ENCODE assay signal across 12 cellular contexts in the genomic region with DNA sequence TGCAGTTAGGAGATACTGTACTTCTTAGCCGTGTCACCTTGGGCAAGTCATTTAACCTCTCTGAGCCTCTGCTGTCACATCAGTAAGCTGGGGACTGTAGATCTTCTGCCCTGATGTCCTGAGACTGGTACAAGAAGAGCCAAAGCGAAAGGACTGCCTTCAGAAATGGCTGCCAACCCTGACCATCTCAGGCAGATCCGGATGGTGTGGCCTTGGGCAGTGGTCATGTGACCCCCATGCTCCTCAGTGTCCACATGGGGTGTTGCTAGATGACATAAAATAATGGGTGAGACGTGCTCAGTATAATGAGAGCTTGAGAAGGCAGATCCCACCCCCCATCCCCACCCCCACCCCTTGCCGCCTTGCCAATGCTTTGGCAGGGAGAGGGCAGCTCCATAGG.
A peak's percentile ranks its signal among the peaks of the same experiment; 100 is the strongest.
DNase-seq lines count a peak whose midpoint lies in the region; FAIRE-seq and TF ChIP-seq lines count a peak whose summit lies in the region.
"Had no signal": no experiment of that assay in that cellular context is flagged by ENCODE, and none has a peak within 500 bp of the region (broad histone marks: within the 10 kb centered on the region; RNA-seq: fewer than 3 reads in every experiment).

No MANE protein-coding gene starts in this region.

- CTCF ChIA-PET in CD8-positive, alpha-beta memory T cell (lab: Charles Lee): no interaction called here

- 0 out of 20 replicates have a peak overlapping the region, but pooled peaks of 1 of the 10 experiments have one; percentile 37 for H3K4me3 ChIP-seq in BLaER1 treated with 17β-estradiol and CSF1 and Interleukin-3, amounts not matched to agents 10 nM and 100 nM
- H3K4me3 ChIP-seq in bronchial epithelial cell (ENCODE audit: low read depth, low read length) (no peak overlapping the region), iPS-20b (ENCODE audit: low read length) (peak overlapping the region; percentile 51; the same call in 1 of the 2 replicates), sigmoid colon (peak overlapping the region in 1 of 4 donors; percentile 14)
- no peak overlapping the region for H3K4me3 ChIP-seq in CD8-positive, alpha-beta memory T cell (ENCODE audit: low read length)

- H3K9me3 Mint-ChIP-seq in CD8-positive, alpha-beta memory T cell: no peaks in the 10 kb centered on the region
- H3K9me3 Mint-ChIP-seq: activated CD4-positive, alpha-beta T cell treated with anti-CD3 and anti-CD28 coated beads, Interleukin-2, amount 10 ng/mL, durations not matched to agents 7 days and 5 days; T-cell had no signal

- no peak for TF ChIP-seq CTCF in bronchial epithelial cell (IDR thresholded peaks at IDR 0.05; ENCODE audit: insufficient read depth, low read length, severe bottlenecking)
- no peak for TF ChIP-seq CTCF in sigmoid colon (IDR thresholded peaks at IDR 0.05)

- peak overlapping the region in 1 of 8 donors; percentile 45 for H3K27ac Mint-ChIP-seq in CD8-positive, alpha-beta memory T cell
- H3K27ac Mint-ChIP-seq: activated CD4-positive, alpha-beta T cell treated with anti-CD3 and anti-CD28 coated beads, Interleukin-2, amount 10 ng/mL, durations not matched to agents 7 days and 5 days; T-cell had no signal

- intact Hi-C loops in sigmoid colon (cut with DNase I): loop anchor here (5.0 kb wide), 3 partner anchors 39 to 146 kb away; a partner anchor contains a TSS

- no peaks in the 10 kb centered on the region for H3K9me3 ChIP-seq in BLaER1 treated with 17β-estradiol and CSF1 and Interleukin-3, amounts not matched to agents 10 nM and 100 nM (replicated peaks in 1 of 11)
- H3K9me3 ChIP-seq in iPS-20b (ENCODE audit: insufficient read depth, low read depth, low read length): no peaks in the 10 kb centered on the region
- H3K9me3 ChIP-seq in sigmoid colon: no peaks in the 10 kb centered on the region
- H3K9me3 ChIP-seq in CD8-positive, alpha-beta memory T cell (ENCODE audit: low read length): no peaks in the 10 kb centered on the region

- WGBS in sigmoid colon, 2 donors: 77 to 81% methylated on average over 5 of the region's 5 CpGs

- peak overlapping the region; percentile 53 to 80 (median 71); a peak in 21 of 22 replicates for H3K4me2 ChIP-seq in BLaER1 treated with 17β-estradiol and CSF1 and Interleukin-3, amounts not matched to agents 10 nM and 100 nM

- H3K36me3 ChIP-seq in BLaER1 treated with 17β-estradiol and CSF1 and Interleukin-3, amounts not matched to agents 10 nM and 100 nM: no peaks in the 10 kb centered on the region
- H3K36me3 ChIP-seq in bronchial epithelial cell (ENCODE audit: control insufficient read depth, insufficient read depth, low read length): no peaks in the 10 kb centered on the region
- H3K36me3 ChIP-seq in iPS-20b (ENCODE audit: insufficient read depth, low read depth, low read length): no peaks in the 10 kb centered on the region
- no peaks in the 10 kb centered on the region for H3K36me3 ChIP-seq in sigmoid colon
- no peaks in the 10 kb centered on the region for H3K36me3 ChIP-seq in CD8-positive, alpha-beta memory T cell (ENCODE audit: insufficient read depth, low read length)

- TF ChIP-seq EP300 in sigmoid colon (IDR thresholded peaks at IDR 0.05): no peak

- POLR2A ChIA-PET in CD8-positive, alpha-beta memory T cell (lab: Charles Lee): no interaction called here

- no peak for TF ChIP-seq POLR2A in sigmoid colon (IDR thresholded peaks at IDR 0.05)

- peaks cover 0 to 6% (median 0%) of the 10 kb centered on the region in 3 donors for H3K36me3 Mint-ChIP-seq in CD8-positive, alpha-beta memory T cell
- H3K36me3 Mint-ChIP-seq: T-cell had no signal

- no peak overlapping the region for H3K4me3 Mint-ChIP-seq in CD8-positive, alpha-beta memory T cell
- H3K4me3 Mint-ChIP-seq: activated CD4-positive, alpha-beta T cell treated with anti-CD3 and anti-CD28 coated beads, Interleukin-2, amount 10 ng/mL, durations not matched to agents 7 days and 5 days; T-cell had no signal

- peak; percentile 76 for FAIRE-seq in bronchial epithelial cell (lab: Jason Lieb, UNC)

- H3K27me3 Mint-ChIP-seq in CD8-positive, alpha-beta memory T cell: peaks cover 0 to 6% of the 10 kb centered on the region in 2 donors
- H3K27me3 Mint-ChIP-seq: activated CD4-positive, alpha-beta T cell treated with anti-CD3 and anti-CD28 coated beads, Interleukin-2, amount 10 ng/mL, durations not matched to agents 7 days and 5 days had no signal

- H3K4me1 ChIP-seq in BLaER1 treated with 17β-estradiol and CSF1 and Interleukin-3, amounts not matched to agents 10 nM and 100 nM: peaks cover 17 to 50% (median 42%) of the 10 kb centered on the region in 10 experiments
- H3K4me1 ChIP-seq in iPS-20b (ENCODE audit: insufficient read depth, low read length) (peaks cover 19% of the 10 kb centered on the region; the same call in 1 of the 2 replicates), sigmoid colon (peaks cover 0 to 9% (median 8%) of the 10 kb centered on the region in 4 donors)
- H3K4me1 ChIP-seq in CD8-positive, alpha-beta memory T cell (ENCODE audit: insufficient read depth, low read length): no peaks in the 10 kb centered on the region

- no peaks in the 10 kb centered on the region for H3K27me3 ChIP-seq in BLaER1 treated with 17β-estradiol and CSF1 and Interleukin-3, amounts not matched to agents 10 nM and 100 nM
- no peaks in the 10 kb centered on the region for H3K27me3 ChIP-seq in bronchial epithelial cell (ENCODE audit: control insufficient read depth, insufficient read depth, low read length)
- H3K27me3 ChIP-seq in iPS-20b (ENCODE audit: insufficient read depth, low read length): no peaks in the 10 kb centered on the region
- H3K27me3 ChIP-seq in sigmoid colon: no peaks in the 10 kb centered on the region
- no peaks in the 10 kb centered on the region for H3K27me3 ChIP-seq in CD8-positive, alpha-beta memory T cell (ENCODE audit: insufficient read depth, low read length, poor library complexity, severe bottlenecking)

- no peak overlapping the region for H3K9ac ChIP-seq in BLaER1 treated with 17β-estradiol and CSF1 and Interleukin-3, amounts not matched to agents 10 nM and 100 nM
- peak overlapping the region; percentile 80; the same call in 1 of the 2 replicates for H3K9ac ChIP-seq in iPS-20b (ENCODE audit: low read depth, low read length)

- no peaks in the 10 kb centered on the region for H3K4me1 Mint-ChIP-seq in CD8-positive, alpha-beta memory T cell
- H3K4me1 Mint-ChIP-seq: T-cell had no signal

- no peaks in the 10 kb centered on the region; a peak in 1 of 22 replicates for H4K20me1 ChIP-seq in BLaER1 treated with 17β-estradiol and CSF1 and Interleukin-3, amounts not matched to agents 10 nM and 100 nM

- DNase-seq in bronchial epithelial cell (ENCODE audit: low read depth) (no peak), sigmoid colon (no peak), RKO (ENCODE audit: low spot score) (no peak), NCI-H345 (lab: John Stamatoyannopoulos, UW) (no peak)
- no peak for DNase-seq in stimulated activated naive CD4-positive, alpha-beta T cell (lab: John Stamatoyannopoulos, UW)
- no peak for DNase-seq in CD8-positive, alpha-beta memory T cell
- DNase-seq: activated CD4-positive, alpha-beta T cell treated with anti-CD3 and anti-CD28 coated beads, Interleukin-2, amount 10 ng/mL, durations not matched to agents 7 days and 5 days; central memory CD4-positive, alpha-beta T cell; DMS79 treated with DMSO at 0.1 percent for 48 hours; T-cell had no signal

- peak overlapping the region in 4 of 11 experiments; percentile 47 to 69 (median 54); a peak in 2 of 22 replicates for H3K27ac ChIP-seq in BLaER1 treated with 17β-estradiol and CSF1 and Interleukin-3, amounts not matched to agents 10 nM and 100 nM
- H3K27ac ChIP-seq in iPS-20b (ENCODE audit: low read length) (peak overlapping the region; percentile 68), sigmoid colon (peak overlapping the region; percentile 67 to 79 (median 72))
- no peak overlapping the region for H3K27ac ChIP-seq in CD8-positive, alpha-beta memory T cell (ENCODE audit: low read depth, low read length)
